Comparison of ENCODE assay signal across 8 cellular contexts in genomic region chr6:158060447-158061360, GRCh38.
DNase-seq lines count a peak whose midpoint lies in the region; ATAC-seq and TF ChIP-seq lines count a peak whose summit lies in the region.

No MANE protein-coding gene starts in this region.

- peak; percentile 87 for ATAC-seq in left ventricle myocardium superior
- no peak for ATAC-seq in GM18867 (IDR thresholded peaks at IDR 0.05; ENCODE audit: unreplicated experiment)

- H3K36me3 ChIP-seq in adrenal gland (replicated peaks in 1 of 2) = peaks cover 0 to 8% of the 10 kb centered on the region in 2 donors
- peaks cover 0 to 26% (median 12%) of the 10 kb centered on the region in 4 donors for H3K36me3 ChIP-seq in sigmoid colon

- peaks cover 27 to 28% of the 10 kb centered on the region in 2 donors for H3K4me1 ChIP-seq in adrenal gland (replicated peaks in 1 of 2)
- H3K4me1 ChIP-seq in sigmoid colon = peaks cover 0 to 28% (median 18%) of the 10 kb centered on the region in 4 donors

- H3K27me3 ChIP-seq in adrenal gland (no peaks in the 10 kb centered on the region), sigmoid colon (no peaks in the 10 kb centered on the region)

- H3K9me3 ChIP-seq in adrenal gland (replicated peaks in 1 of 3) = no peaks in the 10 kb centered on the region
- no peaks in the 10 kb centered on the region for H3K9me3 ChIP-seq in sigmoid colon

- DNase-seq in Ammon's horn (ENCODE audit: low spot score) (peak; percentile 78), adrenal gland (peak; percentile 93 to 99 (median 98)), left ventricle myocardium superior (peak; percentile 88), sigmoid colon (peak; percentile 86), NCI-H1930 (lab: John Stamatoyannopoulos, UW) (no peak)
- DNase-seq in Jurkat, Clone E6-1 (ENCODE audit: low read depth, low spot score) = peak; percentile 36
- no peak for DNase-seq in activated T-cell treated with anti-CD3 and anti-CD28 coated beads, Interleukin-2, amount 50 U/mL, for 1 hour

- TF ChIP-seq CTCF in adrenal gland (IDR thresholded peaks at IDR 0.05) (no peak), sigmoid colon (IDR thresholded peaks at IDR 0.05) (no peak)

- TF ChIP-seq POLR2A in adrenal gland (IDR thresholded peaks at IDR 0.05) (peak in 1 of 2 donors; percentile 61), sigmoid colon (IDR thresholded peaks at IDR 0.05) (no peak)

- peak overlapping the region; percentile 61 to 88 (median 84) for H3K27ac ChIP-seq in adrenal gland
- H3K27ac ChIP-seq in sigmoid colon = peak overlapping the region; percentile 61 to 81 (median 64)

- H3K4me3 ChIP-seq in Jurkat, Clone E6-1 (ENCODE audit: low read length) = no peak overlapping the region
- H3K4me3 ChIP-seq in adrenal gland (no peak overlapping the region), sigmoid colon (no peak overlapping the region)

- WGBS in adrenal gland, 4 donors = 15 to 36% (median 25%) methylated on average over 8 to 12 of the region's 12 CpGs
- 41 to 58% methylated on average over 12 of the region's 12 CpGs for WGBS in sigmoid colon, 2 donors

- no peak for TF ChIP-seq EP300 in sigmoid colon (IDR thresholded peaks at IDR 0.05)

- intact Hi-C loops in adrenal gland (cut with DNase I) = no loop called here
- intact Hi-C loops in left ventricle myocardium superior (cut with micrococcal nuclease) = loop anchor here (10.0 kb wide), 1 partner anchor 76 kb away; the partner anchor contains the start of gene SYNJ2
- intact Hi-C loops in sigmoid colon (cut with DNase I) = no loop called here

Comparison
In these comparisons a context has a peak if more than half of its experiments do, and no peak if none do; other contexts are left out.
1. DNase-seq: peak in Ammon's horn (single experiment), Jurkat, Clone E6-1 (single experiment), adrenal gland (7 of 7), left ventricle myocardium superior (single experiment) and sigmoid colon (single experiment); none in NCI-H1930 (0 of 2) and activated T-cell treated with anti-CD3 and anti-CD28 coated beads, Interleukin-2, amount 50 U/mL, for 1 hour (single experiment).